19 cellular contexts compared by ENCODE assay signal in the genomic region with DNA sequence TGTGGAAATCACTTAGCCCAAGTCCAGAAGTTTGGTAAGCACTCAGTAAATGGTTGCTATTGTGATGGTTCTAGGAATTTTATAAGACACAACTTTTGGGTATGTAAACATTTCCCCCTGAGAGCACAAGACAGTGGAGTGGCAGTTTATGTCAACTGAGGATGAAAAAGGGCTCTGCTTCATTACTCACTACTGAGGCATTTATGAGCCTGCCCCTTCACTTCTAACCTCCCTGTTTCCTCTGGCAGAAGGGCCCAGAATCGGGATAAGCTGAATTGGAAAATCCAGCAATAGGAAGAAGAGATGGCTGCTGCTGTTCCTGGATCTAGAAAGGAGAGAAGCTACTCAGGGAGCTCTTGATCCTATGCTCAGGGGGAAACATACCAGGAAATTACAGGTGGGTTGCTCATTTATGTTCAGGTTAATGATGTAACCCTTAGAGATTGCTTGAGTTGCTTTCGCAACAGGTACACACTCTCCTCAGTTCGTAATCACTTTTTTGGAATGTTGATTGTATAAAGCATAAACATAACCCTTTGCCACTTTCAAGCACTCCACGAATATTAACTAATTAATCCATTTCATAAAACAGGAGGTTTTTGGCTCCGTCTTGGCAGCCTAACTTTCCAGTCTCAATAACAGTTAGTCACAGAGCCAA. TPM values are rescaled to one million over a fixed set of nuclear protein-coding genes. Genes with fewer than 3 reads are reported as not detected.
A peak's percentile ranks its signal among the peaks of the same experiment; 100 is the strongest.
DNase-seq lines count a peak whose midpoint lies in the region; FAIRE-seq and TF ChIP-seq lines count a peak whose summit lies in the region.
"Had no signal": no experiment of that assay in that cellular context is flagged by ENCODE, and none has a peak within 500 bp of the region (broad histone marks: within the 10 kb centered on the region; RNA-seq: fewer than 3 reads in every experiment).

No MANE protein-coding gene starts in this region.

- no peak overlapping the region for H2BK120ac ChIP-seq in trophoblast cell (ENCODE audit: insufficient read depth, low read length, poor library complexity)

- POLR2A ChIA-PET in RWPE1 (lab: Yijun Ruan, JAX; ENCODE audit: low non-redundant PET): no interaction called here

- no peak overlapping the region for H4K8ac ChIP-seq in trophoblast cell (ENCODE audit: low read depth, low read length)

- peak; percentile 6 for FAIRE-seq in H54 (lab: Jason Lieb, UNC)

- no peak overlapping the region for H3K9ac ChIP-seq in trophoblast cell (ENCODE audit: low read length)

- TF ChIP-seq CTCF in RWPE1 (conservative IDR thresholded peaks at IDR 0.05; ENCODE audit: low read depth) (no peak), fibroblast of villous mesenchyme (IDR thresholded peaks at IDR 0.05; ENCODE audit: insufficient read depth, low read depth, low read length) (no peak)

- no peak overlapping the region for H2AK5ac ChIP-seq in trophoblast cell (ENCODE audit: low read length)

- no peaks in the 10 kb centered on the region for H3K79me2 ChIP-seq in trophoblast cell (ENCODE audit: control insufficient read depth, insufficient read depth, low read length, poor library complexity)

- H3K9me3 ChIP-seq in trophoblast cell (ENCODE audit: insufficient read depth, low read depth, low read length): no peaks in the 10 kb centered on the region

- H2BK12ac ChIP-seq in trophoblast cell (ENCODE audit: low read length): no peak overlapping the region

- no peaks in the 10 kb centered on the region for H3K27me3 ChIP-seq in trophoblast cell (ENCODE audit: insufficient read depth, low read length)

- H3K18ac ChIP-seq in trophoblast cell (ENCODE audit: low read length): no peak overlapping the region

- H3K27ac ChIP-seq in RWPE1: no peak overlapping the region
- no peak overlapping the region for H3K27ac ChIP-seq in trophoblast cell (ENCODE audit: low read depth, low read length)
- H3K27ac ChIP-seq: SK-N-MC had no signal

- no CpG with 5 or more reads among the region's 5 CpGs for WGBS in trophoblast cell (ENCODE audit: extremely low coverage, insufficient coverage, insufficient read length)

- TF ChIP-seq POLR2A in H54 (IDR thresholded peaks at IDR 0.05; ENCODE audit: low read depth, low read length): no peak

- H3K36me3 ChIP-seq in trophoblast cell (ENCODE audit: control insufficient read depth in 1 of 2, insufficient read depth in 2 of 2, low read length in 2 of 2): no peaks in the 10 kb centered on the region

- no peak overlapping the region for H4K91ac ChIP-seq in trophoblast cell (ENCODE audit: low read depth, low read length)

- H3K4ac ChIP-seq in trophoblast cell (ENCODE audit: low read depth, low read length): no peak overlapping the region

- H3K4me2 ChIP-seq in trophoblast cell (ENCODE audit: low read length): peak overlapping the region; percentile 43

- no peaks in the 10 kb centered on the region for H3K79me1 ChIP-seq in trophoblast cell (ENCODE audit: low read length)

- no peak overlapping the region for H2AFZ ChIP-seq in trophoblast cell (ENCODE audit: insufficient read depth, low read length, poor library complexity)

- no peak overlapping the region for H4K12ac ChIP-seq in trophoblast cell (ENCODE audit: low read depth, low read length)

- peaks cover 2 to 10% of the 10 kb centered on the region in 2 experiments for H3K4me1 ChIP-seq in trophoblast cell (ENCODE audit: control insufficient read depth in 1 of 2, insufficient read depth in 2 of 2, low read length in 2 of 2)

- CTCF ChIA-PET in RWPE1 (lab: Yijun Ruan, JAX): no interaction called here

- H3K4me3 ChIP-seq in fibroblast of villous mesenchyme (ENCODE audit: low read depth, low read length) (no peak overlapping the region), trophoblast cell (ENCODE audit: low read depth, low read length) (no peak overlapping the region)
- H3K4me3 ChIP-seq: SK-N-MC had no signal

- no peak overlapping the region for H3K23ac ChIP-seq in trophoblast cell (ENCODE audit: low read length)

- DNase-seq in H54 (ENCODE audit: insufficient read length, low spot score): no peak
- DNase-seq in RWPE1 (ENCODE audit: low spot score): peak; percentile 28
- DNase-seq in fibroblast of villous mesenchyme (ENCODE audit: low read depth): peak; percentile 23
- peak; percentile 7 to 53 for DNase-seq in trophoblast cell
- DNase-seq in GDM1 (lab: John Stamatoyannopoulos, UW): no peak
- DNase-seq in activated naive CD4-positive, alpha-beta T cell treated with Interleukin-2 at 50 U/mL for 16 hours: no peak
- DNase-seq in NCI-H2081 treated with DMSO at 0.1 percent for 48 hours (lab: John Stamatoyannopoulos, UW): no peak
- DNase-seq in NCI-H748 treated with DMSO at 0.1 percent for 48 hours (lab: John Stamatoyannopoulos, UW): no peak
- DNase-seq: ACHN; Calu3; CD4-positive, CD25-positive, alpha-beta regulatory T cell; DMS79; Kasumi-1; MV-4-11; NCI-H1417 treated with DMSO at 0.1 percent for 48 hours; NCI-H2029; NCI-H526 had no signal

- no peak overlapping the region for H3K14ac ChIP-seq in trophoblast cell (ENCODE audit: low read length)

- H2BK5ac ChIP-seq in trophoblast cell (ENCODE audit: low read depth, low read length, poor library complexity): no peak overlapping the region

RNA-seq across cellular contexts. Expression of gene ADCYAP1, which starts 46.3 kb away (rescaled TPM):
- not detected in 2 replicates for total RNA-seq in fibroblast of villous mesenchyme
- polyA plus RNA-seq in trophoblast cell (2013): not detected in 2 replicates
- total RNA-seq: Calu3; CD4-positive, CD25-positive, alpha-beta regulatory T cell; OCI-LY7 had no signal
- polyA plus RNA-seq: CD4-positive, CD25-positive, alpha-beta regulatory T cell had no signal

Comparison
In these comparisons a context has a peak if more than half of its experiments do, and no peak if none do; other contexts are left out.
1. DNase-seq: peak in RWPE1 (single experiment), fibroblast of villous mesenchyme (single experiment) and trophoblast cell (2 of 2); none in H54 (single experiment), GDM1 (single experiment), activated naive CD4-positive, alpha-beta T cell treated with Interleukin-2 at 50 U/mL for 16 hours (single experiment), NCI-H2081 treated with DMSO at 0.1 percent for 48 hours (single experiment) and NCI-H748 treated with DMSO at 0.1 percent for 48 hours (single experiment).